ENCODE assay signal across 15 cellular contexts in the genomic region with DNA sequence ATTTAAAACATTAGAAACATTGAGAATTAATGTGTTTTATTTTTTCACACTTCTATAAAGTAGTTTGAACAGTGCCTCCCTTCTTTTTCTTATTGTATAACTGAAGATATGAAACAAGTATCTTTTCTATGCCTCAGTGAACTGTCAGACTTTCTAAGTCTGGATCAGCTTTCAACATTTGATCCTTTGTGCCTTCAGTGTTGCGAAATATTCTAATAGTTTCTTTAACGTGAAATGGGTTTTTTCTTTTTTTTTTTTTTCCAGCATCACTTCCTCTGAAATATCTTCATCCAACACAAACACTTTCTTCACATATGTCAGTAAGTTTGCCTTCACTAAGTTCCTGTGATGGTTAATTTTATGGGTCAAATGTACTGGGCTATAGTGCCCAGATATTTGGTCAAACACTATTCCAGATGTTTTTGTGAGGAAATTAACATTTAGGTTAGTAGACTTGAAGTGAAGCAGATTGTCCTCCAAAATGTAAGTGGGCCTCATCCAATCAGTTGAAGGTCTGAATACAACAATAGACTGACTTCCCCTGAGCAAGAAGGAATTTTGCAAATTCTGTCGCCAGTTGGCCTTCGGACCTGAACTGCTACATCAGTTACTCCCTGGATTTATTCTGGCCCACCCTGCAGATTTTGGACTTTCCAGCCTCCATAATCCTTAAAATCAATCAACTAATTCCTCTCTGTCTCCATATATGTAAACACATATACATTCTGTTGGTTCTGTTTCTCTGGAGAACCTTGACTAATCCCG.
"Had no signal": no experiment of that assay in that cellular context is flagged by ENCODE, and none has a peak within 500 bp of the region (broad histone marks: within the 10 kb centered on the region; RNA-seq: fewer than 3 reads in every experiment).

No MANE protein-coding gene starts in this region.

- H3K4me3 ChIP-seq: ascending aorta, cardiac muscle cell, colonic mucosa, gastroesophageal sphincter, psoas muscle, stomach had no signal

- H3K9me3 ChIP-seq: ascending aorta, colonic mucosa, gastroesophageal sphincter, psoas muscle, stomach had no signal

- ATAC-seq: activated CD8-positive, alpha-beta memory T cell treated with anti-CD3 and anti-CD28 coated beads, Interleukin-2, amount 10 ng/mL, durations not matched to agents 7 days and 5 days; gastroesophageal sphincter; psoas muscle had no signal

- H3K4me1 ChIP-seq: ascending aorta, colonic mucosa, gastroesophageal sphincter, psoas muscle had no signal

- DNase-seq: activated CD4-positive, alpha-beta T cell treated with anti-CD3 and anti-CD28 coated beads, Interleukin-2, amount 50 U/mL, for 4 hours; activated CD4-positive, CD25-positive, alpha-beta regulatory T cell treated with anti-CD3 and anti-CD28 coated beads, Interleukin-2, amount 50 U/mL, for 72 hours; activated CD8-positive, alpha-beta memory T cell treated with anti-CD3 and anti-CD28 coated beads, Interleukin-2, amount 10 ng/mL, durations not matched to agents 7 days and 5 days; activated gamma-delta T cell; activated naive CD8-positive, alpha-beta T cell treated with anti-CD3 and anti-CD28 coated beads for 36 hours; activated T-cell treated with anti-CD3 and anti-CD28 coated beads, Interleukin-2, amount 50 U/mL, for 24 hours; colonic mucosa; effector CD4-positive, alpha-beta T cell; kidney glomerular epithelial cell; nephron progenitor cell; psoas muscle; stomach had no signal

- H3K27ac ChIP-seq: ascending aorta, cardiac muscle cell, colonic mucosa, gastroesophageal sphincter, psoas muscle, stomach had no signal

- H3K36me3 ChIP-seq: ascending aorta, cardiac muscle cell, colonic mucosa, gastroesophageal sphincter, stomach had no signal

- H3K27me3 ChIP-seq: ascending aorta, cardiac muscle cell, colonic mucosa, gastroesophageal sphincter, stomach had no signal
